In the genomic region with DNA sequence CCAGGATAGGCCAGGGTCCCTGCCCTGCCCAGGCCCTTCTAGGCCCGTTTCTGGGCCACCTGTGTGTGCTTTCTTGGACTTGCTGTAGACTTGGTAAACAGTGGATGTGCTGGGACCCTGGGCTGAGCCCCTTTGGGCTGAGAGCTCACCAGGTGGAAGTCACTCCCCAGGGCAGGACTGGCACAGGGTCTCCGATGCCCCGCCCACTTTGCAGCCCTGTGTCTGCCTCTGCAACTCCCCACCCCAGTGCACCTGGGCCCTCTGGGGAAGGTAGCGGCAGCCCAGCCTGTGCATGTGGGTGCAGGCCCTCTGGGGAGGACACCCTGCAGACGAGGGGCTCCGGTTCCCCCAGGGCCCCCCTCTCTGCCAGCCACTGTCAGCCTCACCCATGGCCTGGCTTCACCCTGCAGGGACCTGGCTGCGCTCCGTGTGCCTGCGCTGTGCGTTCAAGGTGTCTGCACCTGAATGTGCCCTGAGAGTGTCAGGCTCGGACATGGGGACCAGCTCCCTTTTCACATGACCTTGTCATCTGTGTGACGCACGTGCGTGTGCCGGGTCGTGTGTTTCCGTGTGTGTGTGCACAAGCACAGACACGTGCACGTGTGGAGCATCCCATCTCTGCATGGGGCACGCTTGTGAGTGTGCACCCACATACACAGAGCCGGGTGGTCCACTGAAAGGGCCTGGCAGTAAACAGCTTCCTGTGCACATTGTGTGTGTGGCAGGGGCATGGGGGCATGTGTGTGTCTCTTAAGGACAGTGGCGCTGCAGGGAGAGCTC, we compare ENCODE assay signal across 9 cellular contexts.
DNase-seq lines count a peak whose midpoint lies in the region; ATAC-seq and TF ChIP-seq lines count a peak whose summit lies in the region.
"Had no signal": no experiment of that assay in that cellular context is flagged by ENCODE, and none has a peak within 500 bp of the region (broad histone marks: within the 10 kb centered on the region; RNA-seq: fewer than 3 reads in every experiment).

No MANE protein-coding gene starts in this region.

- H3K4me3 ChIP-seq in right atrium auricular region, result no peak overlapping the region
- no peak overlapping the region for H3K4me3 ChIP-seq in mucosa of descending colon
- no peak overlapping the region for H3K4me3 ChIP-seq in upper lobe of left lung
- H3K4me3 ChIP-seq in uterus, result no peak overlapping the region

- no peak for TF ChIP-seq EP300 in upper lobe of left lung (IDR thresholded peaks at IDR 0.05)

- ATAC-seq in Right ventricle myocardium inferior (no peak), mucosa of descending colon (no peak), upper lobe of left lung (ENCODE audit: low FRiP score in 2 of 2) (no peak), HG03097 (IDR thresholded peaks at IDR 0.05; ENCODE audit: low FRiP score, unreplicated experiment) (no peak)

- WGBS in upper lobe of left lung, 2 donors, result 93 to 98% methylated on average over 5 to 22 of the region's 22 CpGs

- H3K9me3 ChIP-seq in right atrium auricular region (no peaks in the 10 kb centered on the region), mucosa of descending colon (no peaks in the 10 kb centered on the region), upper lobe of left lung (no peaks in the 10 kb centered on the region), uterus (no peaks in the 10 kb centered on the region)

- intact Hi-C loops in Right ventricle myocardium inferior (cut with DNase I) (no loop called here), mucosa of descending colon (cut with DNase I, micrococcal nuclease) (no loop called here), uterus (cut with DNase I; ENCODE audit: low total_unique reads) (no loop called here)

- TF ChIP-seq CTCF in right atrium auricular region (IDR thresholded peaks at IDR 0.05), result no peak
- no peak for TF ChIP-seq CTCF in mucosa of descending colon (IDR thresholded peaks at IDR 0.05)
- no peak for TF ChIP-seq CTCF in upper lobe of left lung (IDR thresholded peaks at IDR 0.05)
- TF ChIP-seq CTCF in uterus (IDR thresholded peaks at IDR 0.05), result no peak

- H3K27me3 ChIP-seq in right atrium auricular region (no peaks in the 10 kb centered on the region), upper lobe of left lung (no peaks in the 10 kb centered on the region), uterus (no peaks in the 10 kb centered on the region)

- peaks cover 0 to 14% of the 10 kb centered on the region in 2 donors for H3K4me1 ChIP-seq in right atrium auricular region
- H3K4me1 ChIP-seq in mucosa of descending colon (ENCODE audit: low read depth), result peaks cover 4% of the 10 kb centered on the region
- peaks cover 0 to 12% (median 3%) of the 10 kb centered on the region in 4 donors for H3K4me1 ChIP-seq in upper lobe of left lung
- no peaks in the 10 kb centered on the region for H3K4me1 ChIP-seq in uterus

- no peak for TF ChIP-seq POLR2A in upper lobe of left lung (IDR thresholded peaks at IDR 0.05)
- TF ChIP-seq POLR2A in uterus (IDR thresholded peaks at IDR 0.05), result no peak

- DNase-seq in Right ventricle myocardium inferior (ENCODE audit: missing footprints) (peak; percentile 50), right atrium auricular region (ENCODE audit: low spot score) (no peak), ecto neural progenitor cell (ENCODE audit: low spot score) (peak; percentile 41), mucosa of descending colon (peak in 2 of 3 donors; percentile 19 to 43), upper lobe of left lung (peak; percentile 18 to 73), uterus (no peak), NCI-H1048 (lab: John Stamatoyannopoulos, UW) (no peak)
- DNase-seq: kidney glomerular epithelial cell had no signal

- H3K27ac ChIP-seq in right atrium auricular region (no peak overlapping the region), upper lobe of left lung (no peak overlapping the region), uterus (no peak overlapping the region)

- H3K36me3 ChIP-seq in right atrium auricular region, result no peaks in the 10 kb centered on the region
- H3K36me3 ChIP-seq in mucosa of descending colon (ENCODE audit: low read depth), result no peaks in the 10 kb centered on the region
- peaks cover 0 to 2% (median 0%) of the 10 kb centered on the region in 4 donors for H3K36me3 ChIP-seq in upper lobe of left lung
- no peaks in the 10 kb centered on the region for H3K36me3 ChIP-seq in uterus

Comparison
In these comparisons a context has a peak if more than half of its experiments do, and no peak if none do; other contexts are left out.
1. DNase-seq: peak in Right ventricle myocardium inferior (single experiment), ecto neural progenitor cell (single experiment), mucosa of descending colon (2 of 3) and upper lobe of left lung (2 of 2); none in right atrium auricular region (single experiment), uterus (0 of 2) and NCI-H1048 (single experiment).